Comparison of ENCODE assay signal across 39 cellular contexts in genomic region chr19:39613597-39613996, GRCh38. TPM values are rescaled to one million over a fixed set of nuclear protein-coding genes. Genes with fewer than 3 reads are reported as not detected.
"Had no signal": no experiment of that assay in that cellular context is flagged by ENCODE, and none has a peak within 500 bp of the region (broad histone marks: within the 10 kb centered on the region; RNA-seq: fewer than 3 reads in every experiment).

No MANE protein-coding gene starts in this region.

- FAIRE-seq: astrocyte, bronchial epithelial cell, colon had no signal

- H3K9me3 ChIP-seq: adrenal gland, ascending aorta had no signal

- ATAC-seq: activated naive CD4-positive, alpha-beta T cell treated with anti-CD3 and anti-CD28 coated beads, Interleukin-2, amount 50 U/mL, for 72 hours; activated naive CD8-positive, alpha-beta T cell treated with anti-CD3 and anti-CD28 coated beads, Interleukin-2, amount 50 U/mL, for 24 hours; activated T-cell treated with anti-CD3 and anti-CD28 coated beads, Interleukin-2, amount 50 U/mL, for 4 hours; activated T-cell treated with anti-CD3 and anti-CD28 coated beads, Interleukin-2, amount 50 U/mL, for 72 hours; activated T-helper 17 cell treated with anti-CD3 and anti-CD28 coated beads, Interleukin-2, amount 50 U/mL, for 72 hours; body of pancreas had no signal

- H3K4me1 ChIP-seq: adrenal gland, ascending aorta, body of pancreas, breast epithelium had no signal

- H3K36me3 ChIP-seq: adrenal gland, ascending aorta, brain microvascular endothelial cell, breast epithelium, cardiac muscle cell had no signal

- DNase-seq: activated effector memory CD4-positive, alpha-beta T cell treated with anti-CD3 and anti-CD28 coated beads, Interleukin-2, amount 50 U/mL, for 16 hours; activated effector memory CD4-positive, alpha-beta T cell treated with Interleukin-2 at 50 U/mL for 16 hours; activated gamma-delta T cell; activated gamma-delta T cell treated with Interleukin-2 at 50 U/mL for 16 hours; activated naive CD4-positive, alpha-beta T cell; activated naive CD4-positive, alpha-beta T cell treated with anti-CD3 and anti-CD28 coated beads for 36 hours; activated naive CD4-positive, alpha-beta T cell treated with anti-CD3 and anti-CD28 coated beads, Interleukin-2, amount 10 ng/mL, durations not matched to agents 7 days and 5 days; activated naive CD4-positive, alpha-beta T cell treated with anti-CD3 and anti-CD28 coated beads, Interleukin-2, amount 50 U/mL, for 16 hours; activated naive CD4-positive, alpha-beta T cell treated with Interleukin-2 at 50 U/mL for 16 hours; activated naive CD8-positive, alpha-beta T cell treated with anti-CD3 and anti-CD28 coated beads for 36 hours; activated naive CD8-positive, alpha-beta T cell treated with anti-CD3 and anti-CD28 coated beads, Interleukin-2, amount 10 ng/mL, durations not matched to agents 7 days and 5 days; activated naive CD8-positive, alpha-beta T cell treated with anti-CD3 and anti-CD28 coated beads, Interleukin-2, amount 50 U/mL, for 24 hours; activated T-cell treated with anti-CD3 and anti-CD28 coated beads, Interleukin-2, amount 50 U/mL, for 4 hours; activated T-cell treated with anti-CD3 and anti-CD28 coated beads, Interleukin-2, amount 50 U/mL, for 48 hours; activated T-cell treated with anti-CD3 and anti-CD28 coated beads, Interleukin-2, amount 50 U/mL, for 72 hours; adrenal gland; amniotic stem cell; amygdala; anterior cingulate cortex; aorta; body of pancreas; brain microvascular endothelial cell; caudate nucleus; central memory CD4-positive, alpha-beta T cell; cerebellar nuclear complex had no signal

- H3K4me3 ChIP-seq: adrenal gland, ascending aorta, body of pancreas, breast epithelium, cardiac muscle cell had no signal

- H3K27me3 ChIP-seq: adrenal gland, ascending aorta, body of pancreas, brain microvascular endothelial cell, breast epithelium, cardiac muscle cell had no signal

- H3K27ac ChIP-seq: adrenal gland, ascending aorta, body of pancreas, brain microvascular endothelial cell, breast epithelium, cardiac muscle cell had no signal

RNA-seq across cellular contexts. Expression of gene LGALS13, which starts 11.3 kb away (rescaled TPM):
- total RNA-seq: activated naive CD4-positive, alpha-beta T cell treated with anti-CD3 and anti-CD28 coated beads for 36 hours; activated naive CD4-positive, alpha-beta T cell treated with anti-CD3 and anti-CD28 coated beads, Interleukin-2, amount 50 U/mL, for 72 hours; activated naive CD8-positive, alpha-beta T cell treated with anti-CD3 and anti-CD28 coated beads for 36 hours; activated naive CD8-positive, alpha-beta T cell treated with anti-CD3 and anti-CD28 coated beads, Interleukin-2, amount 10 ng/mL, durations not matched to agents 7 days and 5 days; activated T-cell treated with anti-CD3 and anti-CD28 coated beads, Interleukin-2, amount 50 U/mL, for 4 hours; activated T-cell treated with anti-CD3 and anti-CD28 coated beads, Interleukin-2, amount 50 U/mL, for 72 hours; activated T-helper 1 cell treated with anti-CD3 and anti-CD28 coated beads, Interleukin-12 subunit alpha, Interleukin-12 subunit beta, Interleukin-2, Interleukin-4 antibody, amounts not matched to agents 30 ng/mL and 10 ng/mL and 1 ng/mL, durations not matched to agents 14 hours and 24 hours and 36 hours; activated T-helper 17 cell treated with anti-CD3 and anti-CD28 coated beads, Interleukin-2, amount 50 U/mL, for 72 hours; activated T-helper 2 cell treated with anti-CD3 and anti-CD28 coated beads, Interferon-gamma antibody, Interleukin-2, Interleukin-4, amounts not matched to agents 10 μg/mL and 5 μg/mL and 100 μg/mL, durations not matched to agents 14 hours and 24 hours and 36 hours; adrenal gland; aorta; ascending aorta; astrocyte; body of pancreas; breast epithelium; bronchial epithelial cell; cardiac muscle cell; cardiac septum; cerebellum; chondrocyte had no signal
- polyA plus RNA-seq: adipose tissue, adrenal gland, aorta, cardiac muscle cell had no signal

RNA-seq across cellular contexts. Expression of gene LGALS16, which starts 42.1 kb away (rescaled TPM):
- total RNA-seq: activated naive CD4-positive, alpha-beta T cell treated with anti-CD3 and anti-CD28 coated beads for 36 hours; activated naive CD4-positive, alpha-beta T cell treated with anti-CD3 and anti-CD28 coated beads, Interleukin-2, amount 50 U/mL, for 72 hours; activated naive CD8-positive, alpha-beta T cell treated with anti-CD3 and anti-CD28 coated beads for 36 hours; activated naive CD8-positive, alpha-beta T cell treated with anti-CD3 and anti-CD28 coated beads, Interleukin-2, amount 10 ng/mL, durations not matched to agents 7 days and 5 days; activated T-cell treated with anti-CD3 and anti-CD28 coated beads, Interleukin-2, amount 50 U/mL, for 4 hours; activated T-cell treated with anti-CD3 and anti-CD28 coated beads, Interleukin-2, amount 50 U/mL, for 72 hours; activated T-helper 1 cell treated with anti-CD3 and anti-CD28 coated beads, Interleukin-12 subunit alpha, Interleukin-12 subunit beta, Interleukin-2, Interleukin-4 antibody, amounts not matched to agents 30 ng/mL and 10 ng/mL and 1 ng/mL, durations not matched to agents 14 hours and 24 hours and 36 hours; activated T-helper 17 cell treated with anti-CD3 and anti-CD28 coated beads, Interleukin-2, amount 50 U/mL, for 72 hours; activated T-helper 2 cell treated with anti-CD3 and anti-CD28 coated beads, Interferon-gamma antibody, Interleukin-2, Interleukin-4, amounts not matched to agents 10 μg/mL and 5 μg/mL and 100 μg/mL, durations not matched to agents 14 hours and 24 hours and 36 hours; adrenal gland; aorta; ascending aorta; astrocyte; body of pancreas; breast epithelium; bronchial epithelial cell; cardiac muscle cell; cardiac septum; cerebellum; chondrocyte had no signal
- polyA plus RNA-seq: adipose tissue, adrenal gland, aorta, cardiac muscle cell had no signal
